ENCODE assay signal across 1 cellular context in genomic region chr20:58389324-58389967, GRCh38.
TF ChIP-seq lines count a peak whose summit lies in the region.

No MANE protein-coding gene starts in this region.

TF ChIP-seq in HEK293, 187 proteins besides CTCF, POLR2A, EP300 and RAD21 (continued from another document):
- TF ChIP-seq ZNF518A (tag by site-specific recombination; conservative IDR thresholded peaks at IDR 0.05; ENCODE audit: low read depth) (no peak), ZNF521 (tag by site-specific recombination; IDR thresholded peaks at IDR 0.05) (no peak), ZNF596 (tag by site-specific recombination; IDR thresholded peaks at IDR 0.05) (no peak), ZIC2 (tag by site-specific recombination; IDR thresholded peaks at IDR 0.05) (peak; percentile 69), ZNF202 (tag by site-specific recombination; IDR thresholded peaks at IDR 0.05; ENCODE audit: borderline replicate concordance) (no peak), ZNF335 (tag by site-specific recombination; conservative IDR thresholded peaks at IDR 0.05) (peak; percentile 54), ZNF623 (tag by site-specific recombination; IDR thresholded peaks at IDR 0.05) (no peak), ZNF248 (tag by site-specific recombination; IDR thresholded peaks at IDR 0.05) (no peak), ZBTB26 (tag by site-specific recombination; optimal IDR thresholded peaks at IDR 0.05) (peak; percentile 62), ZNF571 (tag by site-specific recombination; IDR thresholded peaks at IDR 0.05) (no peak), ZSCAN16 (tag by site-specific recombination; IDR thresholded peaks at IDR 0.05) (no peak), ZNF138 (tag by site-specific recombination; IDR thresholded peaks at IDR 0.05; ENCODE audit: borderline replicate concordance) (no peak), GLIS2 (tag by site-specific recombination; IDR thresholded peaks at IDR 0.05) (peak; percentile 43; the same call in 1 of the 2 replicates), INSM2 (tag by site-specific recombination; IDR thresholded peaks at IDR 0.05) (no peak), PATZ1 (tag by site-specific recombination; IDR thresholded peaks at IDR 0.05) (no peak), KLF1 (tag by site-specific recombination; IDR thresholded peaks at IDR 0.05) (peak; percentile 38; the same call in 1 of the 2 replicates), YY1 (tag by site-specific recombination; IDR thresholded peaks at IDR 0.05) (peak; percentile 41; the same call in 1 of the 2 replicates), ZNF529 (tag by site-specific recombination; IDR thresholded peaks at IDR 0.05; ENCODE audit: insufficient replicate concordance) (no peak), ZNF621 (tag by site-specific recombination; IDR thresholded peaks at IDR 0.05) (no peak), ZNF366 (tag by site-specific recombination; conservative IDR thresholded peaks at IDR 0.05) (no peak), SCRT1 (tag by site-specific recombination; IDR thresholded peaks at IDR 0.05; ENCODE audit: borderline replicate concordance) (no peak), ZNF645 (tag by site-specific recombination; IDR thresholded peaks at IDR 0.05) (no peak), MEIS1 (CRISPR knock-in tag; IDR thresholded peaks at IDR 0.05; ENCODE audit: borderline replicate concordance) (0 out of 2 replicates have a peak, but pooled peaks have one; percentile 10), PBX3 (CRISPR knock-in tag; IDR thresholded peaks at IDR 0.05) (no peak), ZNF184 (tag by site-specific recombination; IDR thresholded peaks at IDR 0.05) (0 out of 2 replicates have a peak, but pooled peaks have one; percentile 29), ZNF561 (tag by site-specific recombination; IDR thresholded peaks at IDR 0.05; ENCODE audit: borderline replicate concordance) (0 out of 2 replicates have a peak, but pooled peaks have one; percentile 57), KLF8 (tag by site-specific recombination; IDR thresholded peaks at IDR 0.05) (peak; percentile 38; the same call in 1 of the 2 replicates)
TF ChIP-seq in HEK293: peak in this region for 10.
